8 cellular contexts compared by ENCODE assay signal in genomic region chr1:225845633-225846259, GRCh38. TPM values are rescaled to one million over a fixed set of nuclear protein-coding genes. Genes with fewer than 3 reads are reported as not detected.
A peak's percentile ranks its signal among the peaks of the same experiment; 100 is the strongest.
DNase-seq lines count a peak whose midpoint lies in the region; ATAC-seq and TF ChIP-seq lines count a peak whose summit lies in the region.

No MANE protein-coding gene starts in this region.

- peak in 3 of 5 donors; percentile 33 to 40 (median 33) for DNase-seq in CD4-positive, alpha-beta memory T cell
- DNase-seq in HEK293T (ENCODE audit: extremely low spot score) = peak; percentile 92
- peak; percentile 77 for DNase-seq in amniotic epithelial cell (ENCODE audit: low read depth)
- peak; percentile 85 for DNase-seq in left ventricle myocardium superior
- DNase-seq in renal cortical epithelial cell (ENCODE audit: low read depth) = peak; percentile 68
- DNase-seq in NCI-H187 treated with DMSO at 0.1 percent for 48 hours (lab: John Stamatoyannopoulos, UW) = no peak

- no peaks in the 10 kb centered on the region for H3K9me3 Mint-ChIP-seq in CD4-positive, alpha-beta memory T cell

- H3K9ac ChIP-seq in OCI-LY3 (ENCODE audit: low read length) = no peak overlapping the region

- TF ChIP-seq CTCF in OCI-LY3 (IDR thresholded peaks at IDR 0.05; ENCODE audit: low read depth, low read length) = peak; percentile 89

- no peak overlapping the region for H3K4me3 ChIP-seq in CD4-positive, alpha-beta memory T cell (ENCODE audit: low read length in 2 of 2)
- no peak overlapping the region for H3K4me3 ChIP-seq in OCI-LY3 (ENCODE audit: low read length)

- H3K27me3 Mint-ChIP-seq in CD4-positive, alpha-beta memory T cell = no peaks in the 10 kb centered on the region

- no peaks in the 10 kb centered on the region for H3K9me3 ChIP-seq in CD4-positive, alpha-beta memory T cell (ENCODE audit: control insufficient read depth in 1 of 2, low read length in 2 of 2)
- H3K9me3 ChIP-seq in OCI-LY3 (ENCODE audit: insufficient read depth, low read length) = no peaks in the 10 kb centered on the region

- ATAC-seq in left ventricle myocardium superior (peak; percentile 82), GM21723 (IDR thresholded peaks at IDR 0.05; ENCODE audit: unreplicated experiment) (no peak)

- peaks cover 20 to 47% of the 10 kb centered on the region in 2 donors for H3K36me3 Mint-ChIP-seq in CD4-positive, alpha-beta memory T cell

- no peak overlapping the region for H2AFZ ChIP-seq in OCI-LY3 (ENCODE audit: low read depth, low read length)

- CTCF ChIA-PET in CD4-positive, alpha-beta memory T cell (lab: Charles Lee; ENCODE audit: partially characterized antibody) = interaction anchor here (0.6 to 1.2 kb wide), 4 partner anchors 11 to 68 kb away, joined by 3 read pairs; partner anchors contain the start of gene SRP9
- CTCF ChIA-PET in HEK293T (lab: Yijun Ruan, JAX) = interaction anchor here (0.6 to 1.9 kb wide), 7 partner anchors 11 to 371 kb away, joined by 3 to 5 read pairs (median 3); partner anchors contain the start of gene SRP9

- peaks cover 25 to 57% (median 37%) of the 10 kb centered on the region in 4 donors for H3K4me1 Mint-ChIP-seq in CD4-positive, alpha-beta memory T cell

- no peak overlapping the region for H3K27ac ChIP-seq in CD4-positive, alpha-beta memory T cell (ENCODE audit: low read depth, low read length)
- H3K27ac ChIP-seq in OCI-LY3 (ENCODE audit: low read length) = no peak overlapping the region

- H3K4me3 Mint-ChIP-seq in CD4-positive, alpha-beta memory T cell = peak overlapping the region in 1 of 8 donors; percentile 36

- no peak overlapping the region for H3K4me2 ChIP-seq in OCI-LY3 (ENCODE audit: low read length)

- peaks cover 41% of the 10 kb centered on the region for H3K4me1 ChIP-seq in CD4-positive, alpha-beta memory T cell (ENCODE audit: insufficient read depth, low read length)
- H3K4me1 ChIP-seq in OCI-LY3 (ENCODE audit: low read length) = peaks cover 46% of the 10 kb centered on the region

- no peak overlapping the region for H3K27ac Mint-ChIP-seq in CD4-positive, alpha-beta memory T cell

- peaks cover 45% of the 10 kb centered on the region for H3K36me3 ChIP-seq in CD4-positive, alpha-beta memory T cell (ENCODE audit: insufficient read depth, low read length)
- H3K36me3 ChIP-seq in OCI-LY3 (replicated peaks; ENCODE audit: low read depth, low read length) = peaks cover 26% of the 10 kb centered on the region

- intact Hi-C loops in CD4-positive, alpha-beta memory T cell (cut with micrococcal nuclease) = loop anchor here (5.0 to 10.0 kb wide), 3 partner anchors 68 to 371 kb away; partner anchors contain the start of gene SRP9
- intact Hi-C loops in left ventricle myocardium superior (cut with micrococcal nuclease) = no loop called here

- no peaks in the 10 kb centered on the region for H3K27me3 ChIP-seq in CD4-positive, alpha-beta memory T cell (ENCODE audit: insufficient read depth, low read length)
- no peaks in the 10 kb centered on the region for H3K27me3 ChIP-seq in OCI-LY3 (ENCODE audit: low read depth, low read length)

- H4K20me1 ChIP-seq in OCI-LY3 (ENCODE audit: insufficient read depth, low read length) = no peaks in the 10 kb centered on the region

- no peaks in the 10 kb centered on the region for H3K79me2 ChIP-seq in OCI-LY3 (ENCODE audit: low read length)

- POLR2A ChIA-PET in CD4-positive, alpha-beta memory T cell (lab: Charles Lee; ENCODE audit: partially characterized antibody) = interaction anchor here (0.6 to 3.3 kb wide), 7 partner anchors 12 to 401 kb away, joined by 3 to 15 read pairs (median 3); partner anchors contain the start of genes SRP9 and TMEM63A
- POLR2A ChIA-PET in HEK293T (lab: Yijun Ruan, JAX) = interaction anchor here (0.8 to 2.7 kb wide), 2 partner anchors 68 to 78 kb away, joined by 3 to 9 read pairs; partner anchors contain the start of genes PYCR2 and SRP9

TF ChIP-seq in HEK293T, 16 proteins besides CTCF, POLR2A, EP300 and RAD21:
- no peak for TF ChIP-seq PKNOX1 (IDR thresholded peaks at IDR 0.05)
- TF ChIP-seq TARDBP (IDR thresholded peaks at IDR 0.05) = no peak
- TF ChIP-seq ELF4 (IDR thresholded peaks at IDR 0.05) = no peak
- 0 out of 2 replicates have a peak, but pooled peaks have one; percentile 60 for TF ChIP-seq HDGF (IDR thresholded peaks at IDR 0.05; ENCODE audit: borderline replicate concordance)
- TF ChIP-seq NFRKB (IDR thresholded peaks at IDR 0.05) = no peak
- no peak for TF ChIP-seq SUZ12 (IDR thresholded peaks at IDR 0.05)
- no peak for TF ChIP-seq FOXK2 (IDR thresholded peaks at IDR 0.05)
- no peak for TF ChIP-seq ZNF384 (IDR thresholded peaks at IDR 0.05)
- no peak for TF ChIP-seq LEF1 (IDR thresholded peaks at IDR 0.05; ENCODE audit: borderline replicate concordance)
- no peak for TF ChIP-seq ARNT (IDR thresholded peaks at IDR 0.05)
- TF ChIP-seq BHLHE40 (IDR thresholded peaks at IDR 0.05; ENCODE audit: borderline replicate concordance) = no peak
- TF ChIP-seq SP1 (IDR thresholded peaks at IDR 0.05) = peak; percentile 99
- no peak for TF ChIP-seq FOXA1 (IDR thresholded peaks at IDR 0.05)
- no peak for TF ChIP-seq FOXM1 (IDR thresholded peaks at IDR 0.05; ENCODE audit: borderline replicate concordance)
- no peak for TF ChIP-seq CTBP1 (IDR thresholded peaks at IDR 0.05; ENCODE audit: borderline replicate concordance)

RNA-seq across cellular contexts. Expression of gene EPHX1, which starts 35.8 kb away (rescaled TPM):
- 1 to 10 TPM; 2.1 to 3.0 TPM for total RNA-seq in CD4-positive, alpha-beta memory T cell
- under 1 TPM; 0.34 to 0.56 TPM for polyA plus RNA-seq in CD4-positive, alpha-beta memory T cell
- total RNA-seq in left ventricle myocardium superior (76.8 TPM), renal cortical epithelial cell (25.2 and 83.7 TPM in 2 replicates)

RNA-seq across cellular contexts. Expression of gene TMEM63A, which starts 36.4 kb away (rescaled TPM):
- total RNA-seq in CD4-positive, alpha-beta memory T cell = 100 to 1,000 TPM; 476 to 507 TPM
- 10 to 100 TPM; 46.2 to 79.5 TPM for polyA plus RNA-seq in CD4-positive, alpha-beta memory T cell
- total RNA-seq in left ventricle myocardium superior (30.7 TPM), renal cortical epithelial cell (6.9 and 41.0 TPM in 2 replicates)

RNA-seq across cellular contexts. Expression of gene LEFTY1, which starts 43.2 kb away (rescaled TPM):
- total RNA-seq in CD4-positive, alpha-beta memory T cell = under 1 TPM; 0.55 to 0.75 TPM
- polyA plus RNA-seq in CD4-positive, alpha-beta memory T cell = not detected
- total RNA-seq in left ventricle myocardium superior (not detected), renal cortical epithelial cell (0.15 TPM in 1 of 2 replicates, not detected in the other)

Comparison
In these comparisons a context has a peak if more than half of its experiments do, and no peak if none do; other contexts are left out.
1. RNA of gene TMEM63A, which starts 36.4 kb away (total RNA-seq): 476 to 507 TPM in CD4-positive, alpha-beta memory T cell; 6.9 to 41.0 TPM in renal cortical epithelial cell and 30.7 TPM in left ventricle myocardium superior (single experiment); every median in the first group is over 10 times any median in the second.